18 cellular contexts compared by ENCODE assay signal in genomic region chr20:5488823-5489222, GRCh38.
"Had no signal": no experiment of that assay in that cellular context is flagged by ENCODE, and none has a peak within 500 bp of the region (broad histone marks: within the 10 kb centered on the region; RNA-seq: fewer than 3 reads in every experiment).

No MANE protein-coding gene starts in this region.

- DNase-seq: effector CD4-positive, alpha-beta T cell; endodermal cell; heart left ventricle; hypothalamus; kidney glomerular epithelial cell; mesendoderm; naive thymus-derived CD4-positive, alpha-beta T cell; nephron progenitor cell; psoas muscle; retina; right lobe of liver; stimulated activated CD4-positive, alpha-beta T cell treated with anti-CD3 and anti-CD28 coated beads, Interleukin-4, amount 100 ng/mL, for 1 hour; stimulated activated CD8-positive, alpha-beta memory T cell treated with anti-CD3 and anti-CD28 coated beads, Interleukin-4, amount 100 ng/mL, for 48 hours; tibial artery; upper lobe of right lung had no signal

- H3K4me1 Mint-ChIP-seq: endodermal cell had no signal

- ATAC-seq: heart left ventricle; naive thymus-derived CD4-positive, alpha-beta T cell; psoas muscle; right lobe of liver; stimulated activated effector memory CD8-positive, alpha-beta T cell treated with anti-CD3 and anti-CD28 coated beads, Interleukin-12 subunit alpha, Interleukin-12 subunit beta, amount 100 ng/mL, for 72 hours; upper lobe of right lung had no signal

- H3K27ac Mint-ChIP-seq: endodermal cell; naive thymus-derived CD4-positive, alpha-beta T cell; nephron progenitor cell; stimulated activated effector memory CD8-positive, alpha-beta T cell treated with anti-CD3 and anti-CD28 coated beads, Interleukin-12 subunit alpha, Interleukin-12 subunit beta, amount 100 ng/mL, for 72 hours; stimulated activated naive CD8-positive, alpha-beta T cell treated with anti-CD3 and anti-CD28 coated beads, Interleukin-15, Interleukin-2, amounts not matched to agents 100 ng/mL and 50 ng/mL, for 24 hours had no signal

- H3K36me3 Mint-ChIP-seq: naive thymus-derived CD4-positive, alpha-beta T cell; stimulated activated effector memory CD8-positive, alpha-beta T cell treated with anti-CD3 and anti-CD28 coated beads, Interleukin-12 subunit alpha, Interleukin-12 subunit beta, amount 100 ng/mL, for 72 hours had no signal

- H3K4me3 Mint-ChIP-seq: endodermal cell; naive thymus-derived CD4-positive, alpha-beta T cell; nephron progenitor cell; stimulated activated effector memory CD8-positive, alpha-beta T cell treated with anti-CD3 and anti-CD28 coated beads, Interleukin-12 subunit alpha, Interleukin-12 subunit beta, amount 100 ng/mL, for 72 hours; stimulated activated naive CD8-positive, alpha-beta T cell treated with anti-CD3 and anti-CD28 coated beads, Interleukin-15, Interleukin-2, amounts not matched to agents 100 ng/mL and 50 ng/mL, for 24 hours had no signal

- H3K9me3 Mint-ChIP-seq: endodermal cell; nephron progenitor cell; stimulated activated effector memory CD8-positive, alpha-beta T cell treated with anti-CD3 and anti-CD28 coated beads, Interleukin-12 subunit alpha, Interleukin-12 subunit beta, amount 100 ng/mL, for 72 hours; stimulated activated naive CD8-positive, alpha-beta T cell treated with anti-CD3 and anti-CD28 coated beads, Interleukin-15, Interleukin-2, amounts not matched to agents 100 ng/mL and 50 ng/mL, for 24 hours had no signal

- H3K4me3 ChIP-seq: heart left ventricle, psoas muscle, right lobe of liver, tibial artery, upper lobe of right lung, vagina had no signal
